ENCODE assay signal across 1 cellular context in the genomic region with DNA sequence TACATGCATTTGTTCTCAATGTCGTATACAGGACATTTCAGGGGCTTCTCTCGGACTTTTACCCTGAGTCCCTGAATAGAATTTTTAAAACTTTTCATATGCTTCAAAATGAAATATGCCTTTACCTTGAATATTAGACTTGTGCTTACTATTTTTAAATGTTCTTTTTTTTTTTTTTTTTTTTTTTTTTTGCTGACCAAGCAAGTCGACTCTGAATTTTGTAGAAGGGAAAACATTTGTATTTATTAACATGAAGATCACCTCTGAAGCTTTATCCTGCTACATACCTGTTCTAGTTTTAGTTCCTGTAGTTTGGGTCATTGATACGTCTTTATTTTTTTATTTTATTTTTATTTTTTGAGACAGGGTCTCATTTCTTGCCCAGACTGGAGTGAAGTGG.
TF ChIP-seq lines count a peak whose summit lies in the region.

No MANE protein-coding gene starts in this region.

TF ChIP-seq in HepG2, 621 proteins besides CTCF, POLR2A, EP300 and RAD21 (continued from another document):
- TF ChIP-seq BCLAF1 (IDR thresholded peaks at IDR 0.05), result no peak
